ENCODE assay signal across 9 cellular contexts in genomic region chr3:169149349-169149890, GRCh38.
DNase-seq lines count a peak whose midpoint lies in the region; ATAC-seq, FAIRE-seq and TF ChIP-seq lines count a peak whose summit lies in the region.
"Had no signal": no experiment of that assay in that cellular context is flagged by ENCODE, and none has a peak within 500 bp of the region (broad histone marks: within the 10 kb centered on the region; RNA-seq: fewer than 3 reads in every experiment).

No MANE protein-coding gene starts in this region.

- H3K4me1 ChIP-seq in muscle layer of duodenum (ENCODE audit: control insufficient read depth in 1 of 2, insufficient read depth in 2 of 2, low read length in 2 of 2): peaks cover 0 to 23% of the 10 kb centered on the region in 2 donors

- DNase-seq in Calu3 (peak; percentile 97), HTR-8/SVneo (ENCODE audit: insufficient read length, low spot score) (peak; percentile 62), NOMO-1 treated with DMSO at 0.1 percent for 48 hours (lab: John Stamatoyannopoulos, UW; ENCODE audit: unreplicated experiment) (peak; percentile 66), activated T-cell treated with anti-CD3 and anti-CD28 coated beads for 24 hours (ENCODE audit: low read depth) (peak; percentile 67), erythroblast (lab: John Stamatoyannopoulos, UW) (peak; percentile 81 to 87)
- DNase-seq in stimulated activated CD8-positive, alpha-beta memory T cell treated with anti-CD3 and anti-CD28 coated beads, Interleukin-7, amount 100 ng/mL, for 1 hour (ENCODE audit: low read depth in 2 of 2): peak; percentile 13 to 22

- no peaks in the 10 kb centered on the region for H3K27me3 Mint-ChIP-seq in Calu3 (ENCODE audit: unreplicated experiment)

- no peaks in the 10 kb centered on the region for H3K9me3 Mint-ChIP-seq in Calu3 (ENCODE audit: low read depth, unreplicated experiment)

- peak overlapping the region; percentile 99 for H3K27ac Mint-ChIP-seq in Calu3 (ENCODE audit: unreplicated experiment)

- H3K36me3 Mint-ChIP-seq in Calu3 (ENCODE audit: insufficient read depth, unreplicated experiment): peaks cover 59% of the 10 kb centered on the region

- peak; percentile 55 for FAIRE-seq in HTR-8/SVneo (lab: Jason Lieb, UNC)
- FAIRE-seq: islet of Langerhans had no signal

- no peak for TF ChIP-seq POLR2A in erythroblast (IDR thresholded peaks at IDR 0.05; ENCODE audit: low read length)

- H3K4me3 Mint-ChIP-seq in Calu3 (ENCODE audit: low read depth, unreplicated experiment): peak overlapping the region; percentile 97

- no peaks in the 10 kb centered on the region for H3K9me3 ChIP-seq in muscle layer of duodenum (ENCODE audit: control insufficient read depth in 1 of 2, low read length in 2 of 2)

- H3K27me3 ChIP-seq in muscle layer of duodenum (ENCODE audit: low read depth, low read length): peaks cover 37% of the 10 kb centered on the region

- H3K4me3 ChIP-seq in muscle layer of duodenum (ENCODE audit: low read depth in 1 of 2, low read length in 2 of 2): peak overlapping the region in 1 of 2 donors; percentile 37

- intact Hi-C loops in Calu3 (cut with micrococcal nuclease; ENCODE audit: unreplicated experiment): loop anchor here (1.0 to 5.0 kb wide), 9 partner anchors 15 to 513 kb away; no protein-coding TSS in a partner anchor

- no peaks in the 10 kb centered on the region for H3K36me3 ChIP-seq in muscle layer of duodenum (ENCODE audit: control insufficient read depth in 1 of 2, insufficient read depth in 2 of 2, low read length in 2 of 2)

- peak overlapping the region; percentile 53 for H3K27ac ChIP-seq in muscle layer of duodenum (ENCODE audit: low read length)

- CTCF ChIA-PET in Calu3 (lab: Charles Lee): interaction anchor here (0.6 to 6.5 kb wide), 46 partner anchors 11 to 1084 kb away, joined by 3 to 84 read pairs (median 6); partner anchors contain the start of gene MECOM

- BruUV-seq in Calu3 (replicated peaks; lab: Mats Ljungman, UMichigan): no TSS peak

- peaks cover 20% of the 10 kb centered on the region for H3K4me1 Mint-ChIP-seq in Calu3 (ENCODE audit: low read depth, unreplicated experiment)

- TF ChIP-seq CTCF in Calu3 (IDR thresholded peaks at IDR 0.05; ENCODE audit: unreplicated experiment): peak; percentile 98

- peak; percentile 94 for ATAC-seq in GM21447 (IDR thresholded peaks at IDR 0.05; ENCODE audit: unreplicated experiment)

Comparison
In these comparisons a context has a peak if more than half of its experiments do, and no peak if none do; other contexts are left out.
1. DNase-seq: peak in every context shown above with its lines; median percentile 97 in Calu3; 84 in erythroblast; 67 in activated T-cell treated with anti-CD3 and anti-CD28 coated beads for 24 hours; 66 in NOMO-1 treated with DMSO at 0.1 percent for 48 hours; 62 in HTR-8/SVneo; 18 in stimulated activated CD8-positive, alpha-beta memory T cell treated with anti-CD3 and anti-CD28 coated beads, Interleukin-7, amount 100 ng/mL, for 1 hour.